ENCODE assay signal across 8 cellular contexts in genomic region chr1:30847358-30847972, GRCh38.
A peak's percentile ranks its signal among the peaks of the same experiment; 100 is the strongest.
DNase-seq lines count a peak whose midpoint lies in the region; ATAC-seq and TF ChIP-seq lines count a peak whose summit lies in the region.

No MANE protein-coding gene starts in this region.

- peaks cover 0 to 71% (median 0%) of the 10 kb centered on the region in 7 donors for H3K27me3 ChIP-seq in spleen (replicated peaks in 1 of 7)

- POLR2A ChIA-PET in GM10248 (lab: Yijun Ruan, JAX), result no interaction called here

- intact Hi-C loops in spleen (cut with DNase I; ENCODE audit: low total_unique reads), result no loop called here

- no peak for ATAC-seq in GM21390 (IDR thresholded peaks at IDR 0.05; ENCODE audit: unreplicated experiment)
- no peak for ATAC-seq in HG02798 (IDR thresholded peaks at IDR 0.05; ENCODE audit: poor library complexity, unreplicated experiment)

- DNase-seq in NCI-H1417 (lab: John Stamatoyannopoulos, UW) (peak in 2 of 3 experiments; percentile 80 to 89), cerebellum (ENCODE audit: low spot score) (peak; percentile 19), left kidney (ENCODE audit: low read depth, low spot score) (peak; percentile 86), spleen (peak; percentile 90), GM10248 (ENCODE audit: extremely low spot score) (no peak)
- no peak for DNase-seq in stimulated activated CD4-positive, alpha-beta T cell treated with anti-CD3 and anti-CD28 coated beads, Interleukin-4, amount 100 ng/mL, for 24 hours

- CTCF ChIA-PET in GM10248 (lab: Yijun Ruan, JAX), result interaction anchor here (0.7 to 1.5 kb wide), 6 partner anchors 9 to 68 kb away, joined by 3 to 4 read pairs (median 3); no protein-coding TSS in a partner anchor

- no peaks in the 10 kb centered on the region for H3K9me3 ChIP-seq in spleen

- TF ChIP-seq CTCF in spleen (IDR thresholded peaks at IDR 0.05 in 8 of 11, conservative IDR thresholded peaks at IDR 0.05 in 3 of 11) (no peak), GM10248 (IDR thresholded peaks at IDR 0.05; ENCODE audit: control extremely low read depth, extremely low read depth, low read depth, missing control alignments) (no peak)

- no peak for TF ChIP-seq POLR2A in spleen (IDR thresholded peaks at IDR 0.05)

- peak overlapping the region in 7 of 8 donors; percentile 46 to 78 (median 71) for H3K27ac ChIP-seq in spleen

- WGBS in spleen, 5 donors, result 11 to 18% (median 14%) methylated on average over 14 to 17 of the region's 17 CpGs

- no peaks in the 10 kb centered on the region for H3K36me3 ChIP-seq in spleen

- no peak overlapping the region for H3K4me3 ChIP-seq in spleen

- peaks cover 0 to 64% (median 22%) of the 10 kb centered on the region in 6 donors for H3K4me1 ChIP-seq in spleen

Comparison
In these comparisons a context has a peak if more than half of its experiments do, and no peak if none do; other contexts are left out.
1. DNase-seq: peak in NCI-H1417 (2 of 3), cerebellum (single experiment), left kidney (single experiment) and spleen (single experiment); none in GM10248 (single experiment) and stimulated activated CD4-positive, alpha-beta T cell treated with anti-CD3 and anti-CD28 coated beads, Interleukin-4, amount 100 ng/mL, for 24 hours (single experiment).